Comparison of ENCODE assay signal across 8 cellular contexts in genomic region chr13:99605417-99606321, GRCh38. TPM values are rescaled to one million over a fixed set of nuclear protein-coding genes. Genes with fewer than 3 reads are reported as not detected.
DNase-seq lines count a peak whose midpoint lies in the region; ATAC-seq and TF ChIP-seq lines count a peak whose summit lies in the region.

No MANE protein-coding gene starts in this region.

- peak overlapping the region; percentile 90 for H3K4me3 Mint-ChIP-seq in natural killer cell treated with Interleukin-12 subunit alpha and Interleukin-12 subunit beta and Interleukin-15 and Interleukin-18, amount 100 ng/mL, for 72 hours

- WGBS in thyroid gland, 2 donors: 24 to 31% methylated on average over 18 of the region's 18 CpGs

- no peaks in the 10 kb centered on the region for H3K27me3 ChIP-seq in thyroid gland

- TF ChIP-seq CTCF in fibroblast of mammary gland (conservative IDR thresholded peaks at IDR 0.05; ENCODE audit: control insufficient read depth, insufficient read depth, low read depth, low read length) (no peak), thyroid gland (IDR thresholded peaks at IDR 0.05) (peak in 3 of 6 experiments; percentile 9 to 25 (median 22))

- peaks cover 26 to 33% of the 10 kb centered on the region in 2 donors for H3K4me1 Mint-ChIP-seq in natural killer cell treated with Interleukin-12 subunit alpha and Interleukin-12 subunit beta and Interleukin-15 and Interleukin-18, amount 100 ng/mL, for 72 hours (ENCODE audit: low read depth in 2 of 2)

- H3K9me3 ChIP-seq in thyroid gland: no peaks in the 10 kb centered on the region

- ATAC-seq in GM18909 (IDR thresholded peaks at IDR 0.05; ENCODE audit: poor library complexity, unreplicated experiment) (peak; percentile 77), HG03135 (IDR thresholded peaks at IDR 0.05; ENCODE audit: unreplicated experiment) (peak; percentile 61)
- peak; percentile 55 to 58 for ATAC-seq in natural killer cell treated with Interleukin-12 subunit alpha and Interleukin-12 subunit beta and Interleukin-15 and Interleukin-18, amount 100 ng/mL, for 72 hours

- H3K36me3 Mint-ChIP-seq in natural killer cell treated with Interleukin-12 subunit alpha and Interleukin-12 subunit beta and Interleukin-15 and Interleukin-18, amount 100 ng/mL, for 72 hours: no peaks in the 10 kb centered on the region

- H3K4me3 ChIP-seq in fibroblast of mammary gland (ENCODE audit: control insufficient read depth, low read depth, low read length): peak overlapping the region; percentile 57
- H3K4me3 ChIP-seq in thyroid gland (replicated peaks in 1 of 3): peak overlapping the region in 2 of 3 donors; percentile 3 to 71

- peak overlapping the region; percentile 36 to 54 for H3K27ac Mint-ChIP-seq in natural killer cell treated with Interleukin-12 subunit alpha and Interleukin-12 subunit beta and Interleukin-15 and Interleukin-18, amount 100 ng/mL, for 72 hours

- no peaks in the 10 kb centered on the region for H3K36me3 ChIP-seq in thyroid gland

- TF ChIP-seq POLR2A in thyroid gland (IDR thresholded peaks at IDR 0.05): no peak

- peaks cover 0 to 3% of the 10 kb centered on the region in 2 donors for H3K27me3 Mint-ChIP-seq in natural killer cell treated with Interleukin-12 subunit alpha and Interleukin-12 subunit beta and Interleukin-15 and Interleukin-18, amount 100 ng/mL, for 72 hours

- H3K4me1 ChIP-seq in thyroid gland: peaks cover 0 to 10% of the 10 kb centered on the region in 2 donors

- peak overlapping the region; percentile 0 to 81 (median 25) for H3K27ac ChIP-seq in thyroid gland

- no peaks in the 10 kb centered on the region for H3K9me3 Mint-ChIP-seq in natural killer cell treated with Interleukin-12 subunit alpha and Interleukin-12 subunit beta and Interleukin-15 and Interleukin-18, amount 100 ng/mL, for 72 hours

- intact Hi-C loops in thyroid gland (cut with DNase I): loop anchor here (10.0 kb wide), 1 partner anchor 101 kb away; the partner anchor contains the start of gene TM9SF2

- DNase-seq in AML-193 (lab: John Stamatoyannopoulos, UW): peak; percentile 56 to 76
- peak; percentile 86 for DNase-seq in NCI-H69 (lab: John Stamatoyannopoulos, UW)
- DNase-seq in activated T-cell treated with anti-CD3 and anti-CD28 coated beads for 4 hours: peak; percentile 19
- peak; percentile 14 for DNase-seq in fibroblast of mammary gland (ENCODE audit: low read depth)
- DNase-seq in natural killer cell treated with Interleukin-12 subunit alpha and Interleukin-12 subunit beta and Interleukin-15 and Interleukin-18, amount 100 ng/mL, for 72 hours (ENCODE audit: low spot score): no peak
- DNase-seq in thyroid gland: peak; percentile 44 to 49

RNA-seq across cellular contexts. Expression of gene CLYBL, which starts 0.8 kb away (rescaled TPM):
- total RNA-seq in natural killer cell treated with Interleukin-12 subunit alpha and Interleukin-12 subunit beta and Interleukin-15 and Interleukin-18, amount 100 ng/mL, for 72 hours: 1 to 10 TPM; 2.3 to 3.1 TPM
- total RNA-seq in thyroid gland: 10 to 100 TPM in 3 of 4 donors, 1 to 10 TPM in 1; 7.6 to 26.0 (median 13.3) TPM
